In genomic region chr14:105074601-105075053, GRCh38 we compare ENCODE assay signal across 13 cellular contexts. TPM values are rescaled to one million over a fixed set of nuclear protein-coding genes. Genes with fewer than 3 reads are reported as not detected.
DNase-seq lines count a peak whose midpoint lies in the region; ATAC-seq and TF ChIP-seq lines count a peak whose summit lies in the region.
"Had no signal": no experiment of that assay in that cellular context is flagged by ENCODE, and none has a peak within 500 bp of the region (broad histone marks: within the 10 kb centered on the region; RNA-seq: fewer than 3 reads in every experiment).

No MANE protein-coding gene starts in this region.

- H3K27ac ChIP-seq in RWPE1 (peak overlapping the region; percentile 82), osteoblast (ENCODE audit: low read depth, low read length) (no peak overlapping the region), gastroesophageal sphincter (no peak overlapping the region)
- H3K27ac ChIP-seq: psoas muscle had no signal

- POLR2A ChIA-PET in RWPE1 (lab: Yijun Ruan, JAX; ENCODE audit: low non-redundant PET), result interaction anchor here (0.6 kb wide), 1 partner anchor 12 kb away, joined by 3 read pairs; no protein-coding TSS in a partner anchor

- ATAC-seq in HG03378 (IDR thresholded peaks at IDR 0.05; ENCODE audit: unreplicated experiment) (no peak), gastroesophageal sphincter (no peak)

- no peak overlapping the region for H3K4me2 ChIP-seq in osteoblast (ENCODE audit: insufficient read depth, low read length)

- no peak for TF ChIP-seq CTCF in RWPE1 (conservative IDR thresholded peaks at IDR 0.05; ENCODE audit: low read depth)
- TF ChIP-seq CTCF in osteoblast (IDR thresholded peaks at IDR 0.05; ENCODE audit: extremely low read depth, low read depth, low read length), result no peak
- TF ChIP-seq CTCF in gastroesophageal sphincter (IDR thresholded peaks at IDR 0.05), result no peak

- H3K4me1 ChIP-seq in osteoblast (ENCODE audit: insufficient read depth, low read length) (no peaks in the 10 kb centered on the region), gastroesophageal sphincter (peaks cover 0 to 25% (median 5%) of the 10 kb centered on the region in 3 donors)
- H3K4me1 ChIP-seq: psoas muscle had no signal

- WGBS in gastroesophageal sphincter (ENCODE audit: low coverage in 1 of 2), 2 donors, result no CpG with 5 or more reads among the region's 15 CpGs

- H3K27me3 ChIP-seq in osteoblast (ENCODE audit: insufficient read depth, low read length), result peaks cover 16% of the 10 kb centered on the region
- peaks cover 76% of the 10 kb centered on the region for H3K27me3 ChIP-seq in gastroesophageal sphincter
- H3K27me3 ChIP-seq: upper lobe of left lung had no signal

- DNase-seq in NCI-H82 (lab: John Stamatoyannopoulos, UW) (peak; percentile 56), NCI-H82 treated with DMSO at 0.1 percent for 48 hours (lab: John Stamatoyannopoulos, UW; ENCODE audit: unreplicated experiment) (no peak), NCI-H1105 (lab: John Stamatoyannopoulos, UW) (peak; percentile 72), RWPE1 (ENCODE audit: low spot score) (no peak), osteoblast (ENCODE audit: insufficient read length, low spot score, missing footprints) (peak; percentile 82), C1 segment of cervical spinal cord (lab: John Stamatoyannopoulos, UW) (no peak)
- DNase-seq: DND-41, foreskin melanocyte, Karpas-422 had no signal

- CTCF ChIA-PET in RWPE1 (lab: Yijun Ruan, JAX), result interaction anchor here (0.8 to 1.9 kb wide), 3 partner anchors 12 to 29 kb away, joined by 3 to 7 read pairs (median 5); no protein-coding TSS in a partner anchor

- no peaks in the 10 kb centered on the region for H3K79me2 ChIP-seq in osteoblast (ENCODE audit: insufficient read depth, low read length)

- no peaks in the 10 kb centered on the region for H3K36me3 ChIP-seq in osteoblast (ENCODE audit: insufficient read depth, low read length)
- H3K36me3 ChIP-seq in gastroesophageal sphincter, result no peaks in the 10 kb centered on the region
- H3K36me3 ChIP-seq: upper lobe of left lung had no signal

- no peak overlapping the region for H2AFZ ChIP-seq in osteoblast (ENCODE audit: low read length)

- TF ChIP-seq POLR2A in gastroesophageal sphincter (IDR thresholded peaks at IDR 0.05), result no peak

- H3K4me3 ChIP-seq in osteoblast (ENCODE audit: insufficient read depth, low read length), result no peak overlapping the region
- H3K4me3 ChIP-seq in gastroesophageal sphincter, result no peak overlapping the region

- H3K9me3 ChIP-seq in osteoblast (ENCODE audit: low read depth, low read length) (no peaks in the 10 kb centered on the region), gastroesophageal sphincter (no peaks in the 10 kb centered on the region)
- H3K9me3 ChIP-seq: psoas muscle, upper lobe of left lung had no signal

- H4K20me1 ChIP-seq in osteoblast (ENCODE audit: insufficient read depth, low read length), result peaks cover 3% of the 10 kb centered on the region

- no peak for TF ChIP-seq EP300 in gastroesophageal sphincter (IDR thresholded peaks at IDR 0.05)

RNA-seq across cellular contexts. Expression of gene GPR132, which starts 9.4 kb away (rescaled TPM):
- total RNA-seq in osteoblast (under 0.01 TPM in 2 replicates), gastroesophageal sphincter (1 to 10 TPM; 1.0 to 3.2 (median 2.1) TPM)

RNA-seq across cellular contexts. Expression of gene CDCA4, which starts 53.7 kb away (rescaled TPM):
- total RNA-seq in osteoblast (13.3 and 13.8 TPM in 2 replicates), gastroesophageal sphincter (1 to 10 TPM; 5.8 to 7.8 (median 6.2) TPM)

Comparison
In these comparisons a context has a peak if more than half of its experiments do, and no peak if none do; other contexts are left out.
1. DNase-seq: peak in NCI-H82 (single experiment), NCI-H1105 (single experiment) and osteoblast (single experiment); none in NCI-H82 treated with DMSO at 0.1 percent for 48 hours (single experiment), RWPE1 (single experiment) and C1 segment of cervical spinal cord (0 of 14).